ENCODE assay signal across 1 cellular context in genomic region chr1:38803647-38804046, GRCh38.
TF ChIP-seq lines count a peak whose summit lies in the region.

No MANE protein-coding gene starts in this region.

TF ChIP-seq in neural cell, 6 proteins besides CTCF, POLR2A, EP300 and RAD21 (continued from another document):
- TF ChIP-seq MXI1 (conservative IDR thresholded peaks at IDR 0.05; ENCODE audit: poor library complexity, severe bottlenecking) = no peak
- no peak for TF ChIP-seq SMC3 (conservative IDR thresholded peaks at IDR 0.05; ENCODE audit: poor library complexity)
- TF ChIP-seq TAF1 (IDR thresholded peaks at IDR 0.05; ENCODE audit: low read depth) = no peak
